ENCODE assay signal across 11 cellular contexts in genomic region chr2:69298261-69298660, GRCh38.
DNase-seq lines count a peak whose midpoint lies in the region; ATAC-seq, FAIRE-seq and TF ChIP-seq lines count a peak whose summit lies in the region.
"Had no signal": no experiment of that assay in that cellular context is flagged by ENCODE, and none has a peak within 500 bp of the region (broad histone marks: within the 10 kb centered on the region; RNA-seq: fewer than 3 reads in every experiment).

No MANE protein-coding gene starts in this region.

- no peaks in the 10 kb centered on the region for H3K9me3 ChIP-seq in AG04450 (ENCODE audit: control insufficient read depth, insufficient read depth, low read length)
- H3K9me3 ChIP-seq: uterus had no signal

- TF ChIP-seq CTCF in AG04450 (IDR thresholded peaks at IDR 0.05; ENCODE audit: low read depth, low read length), result no peak
- TF ChIP-seq CTCF in type B pancreatic cell (conservative IDR thresholded peaks at IDR 0.05), result no peak

- H3K4me3 ChIP-seq in AG04450 (ENCODE audit: low read depth, low read length), result no peak overlapping the region
- H3K4me3 ChIP-seq: uterus had no signal

- H3K27me3 ChIP-seq in AG04450 (ENCODE audit: control insufficient read depth, insufficient read depth, low read length), result no peaks in the 10 kb centered on the region
- H3K27me3 ChIP-seq: uterus had no signal

- H3K4me3 Mint-ChIP-seq in type B pancreatic cell, result no peak overlapping the region

- H3K9me3 Mint-ChIP-seq in type B pancreatic cell, result no peaks in the 10 kb centered on the region

- CTCF ChIA-PET in AG04450 (lab: Charles Lee), result interaction anchor here (1.1 to 1.4 kb wide), 2 partner anchors 8 to 285 kb away, joined by 4 to 5 read pairs; partner anchors contain the start of gene ANTXR1

- H3K27ac Mint-ChIP-seq in type B pancreatic cell, result no peak overlapping the region

- DNase-seq in AG04450 (ENCODE audit: low read depth, low spot score) (peak; percentile 80), HTR-8/SVneo (ENCODE audit: insufficient read length, low spot score) (peak; percentile 70), amniotic stem cell (lab: John Stamatoyannopoulos, UW) (peak; percentile 51), islet precursor cell (peak; percentile 79), NCI-H2081 treated with DMSO at 0.1 percent for 48 hours (lab: John Stamatoyannopoulos, UW) (no peak), type B pancreatic cell (ENCODE audit: extremely low spot score, unreplicated experiment) (no peak)
- DNase-seq: NCI-H2029, SHP77 treated with DMSO at 0.1 percent for 48 hours had no signal

- ATAC-seq in HG03442 (IDR thresholded peaks at IDR 0.05; ENCODE audit: unreplicated experiment) (no peak), GM19455 (IDR thresholded peaks at IDR 0.05; ENCODE audit: unreplicated experiment) (no peak)

- FAIRE-seq in HTR-8/SVneo (lab: Jason Lieb, UNC), result peak; percentile 54

- H3K27me3 Mint-ChIP-seq in type B pancreatic cell, result peaks cover 26% of the 10 kb centered on the region

- POLR2A ChIA-PET in AG04450 (lab: Yijun Ruan, JAX), result interaction anchor here (1.7 kb wide), 1 partner anchor 121 kb away, joined by 6 read pairs; no protein-coding TSS in a partner anchor

- no peaks in the 10 kb centered on the region for H3K36me3 Mint-ChIP-seq in type B pancreatic cell

- no peaks in the 10 kb centered on the region for H3K4me1 Mint-ChIP-seq in type B pancreatic cell (ENCODE audit: unreplicated experiment)

- H3K27ac ChIP-seq in AG04450 (ENCODE audit: low read depth, low read length), result peak overlapping the region; percentile 68
- H3K27ac ChIP-seq: uterus had no signal

Comparison
In these comparisons a context has a peak if more than half of its experiments do, and no peak if none do; other contexts are left out.
1. DNase-seq: peak in AG04450 (single experiment), HTR-8/SVneo (single experiment), amniotic stem cell (single experiment) and islet precursor cell (single experiment); none in NCI-H2081 treated with DMSO at 0.1 percent for 48 hours (single experiment) and type B pancreatic cell (single experiment).